Comparison of ENCODE assay signal across 19 cellular contexts in the genomic region with DNA sequence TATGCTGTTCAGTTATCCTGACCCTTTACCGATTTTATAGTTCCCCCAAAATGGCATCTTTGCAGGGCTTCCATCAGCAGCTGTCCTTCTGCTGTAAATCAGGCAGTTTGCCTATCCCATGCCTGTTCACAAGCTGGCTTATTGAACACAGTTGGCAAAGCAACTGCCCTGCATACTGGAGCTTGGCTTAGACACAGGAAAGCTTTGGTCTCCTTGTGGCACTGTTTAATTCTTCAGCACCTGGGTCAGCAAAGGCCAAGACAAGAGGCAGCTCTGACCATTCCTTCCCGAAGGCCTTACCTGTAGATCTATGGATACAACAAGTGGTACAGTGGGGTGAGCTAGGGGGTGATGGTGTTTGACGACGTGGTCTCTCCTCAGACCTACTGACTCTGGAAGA. TPM values are rescaled to one million over a fixed set of nuclear protein-coding genes. Genes with fewer than 3 reads are reported as not detected.
DNase-seq lines count a peak whose midpoint lies in the region; ATAC-seq and TF ChIP-seq lines count a peak whose summit lies in the region.
"Had no signal": no experiment of that assay in that cellular context is flagged by ENCODE, and none has a peak within 500 bp of the region (broad histone marks: within the 10 kb centered on the region; RNA-seq: fewer than 3 reads in every experiment).

No MANE protein-coding gene starts in this region.

- no peaks in the 10 kb centered on the region for H3K27me3 ChIP-seq in right atrium auricular region
- H3K27me3 ChIP-seq in sigmoid colon = no peaks in the 10 kb centered on the region
- H3K27me3 ChIP-seq: MG63, Peyer's patch had no signal

- H3K9me3 ChIP-seq in right atrium auricular region = peaks cover 0 to 9% of the 10 kb centered on the region in 2 donors
- peaks cover 0 to 3% (median 0%) of the 10 kb centered on the region in 4 donors for H3K9me3 ChIP-seq in sigmoid colon
- H3K9me3 ChIP-seq: Peyer's patch had no signal

- no peak for TF ChIP-seq EP300 in Ishikawa (IDR thresholded peaks at IDR 0.05; ENCODE audit: borderline replicate concordance)
- no peak for TF ChIP-seq EP300 in sigmoid colon (IDR thresholded peaks at IDR 0.05)

- no peak overlapping the region for H3K4me3 Mint-ChIP-seq in brain
- H3K4me3 Mint-ChIP-seq: IgD-negative memory B cell had no signal

- peaks cover 4% of the 10 kb centered on the region for H3K27me3 Mint-ChIP-seq in brain

- H3K27ac ChIP-seq in right atrium auricular region = peak overlapping the region in 1 of 2 donors; percentile 90
- H3K27ac ChIP-seq in sigmoid colon = peak overlapping the region in 3 of 4 donors; percentile 78 to 91 (median 85)
- H3K27ac ChIP-seq: C4-2B had no signal

- no peak for TF ChIP-seq RAD21 in Ishikawa (IDR thresholded peaks at IDR 0.05; ENCODE audit: low read depth)

- peaks cover 83% of the 10 kb centered on the region for H3K4me1 Mint-ChIP-seq in brain
- H3K4me1 Mint-ChIP-seq: IgD-negative memory B cell had no signal

- H3K36me3 ChIP-seq in right atrium auricular region (no peaks in the 10 kb centered on the region), sigmoid colon (no peaks in the 10 kb centered on the region)
- H3K36me3 ChIP-seq: MG63, Peyer's patch had no signal

- TF ChIP-seq CTCF in brain (conservative IDR thresholded peaks at IDR 0.05) (no peak), right atrium auricular region (IDR thresholded peaks at IDR 0.05) (no peak), sigmoid colon (IDR thresholded peaks at IDR 0.05) (no peak)

- H3K4me1 ChIP-seq in right atrium auricular region = peaks cover 0 to 72% of the 10 kb centered on the region in 2 donors
- H3K4me1 ChIP-seq in sigmoid colon = peaks cover 0 to 78% (median 70%) of the 10 kb centered on the region in 4 donors

- peak; percentile 38 for DNase-seq in right atrium auricular region (ENCODE audit: low spot score)
- peak; percentile 18 for DNase-seq in sigmoid colon
- no peak for DNase-seq in stimulated activated CD4-positive, alpha-beta T cell treated with anti-CD3 and anti-CD28 coated beads, Interleukin-4, amount 100 ng/mL, for 4 hours
- DNase-seq in NCI-H1694 (lab: John Stamatoyannopoulos, UW) = no peak
- DNase-seq: AML-193; DMS79; H7; Kasumi-1; MG63; NCI-H1048; NCI-H1436; NCI-H2029; NK-92 treated with Interleukin-12 subunit alpha and Interleukin-12 subunit beta, amount 100 ng/mL, for 24 hours; Peyer's patch had no signal

- intact Hi-C loops in sigmoid colon (cut with DNase I) = no loop called here

- no peak for ATAC-seq in GM18519 (IDR thresholded peaks at IDR 0.05; ENCODE audit: low FRiP score, unreplicated experiment)

- H3K4me3 ChIP-seq in right atrium auricular region (no peak overlapping the region), sigmoid colon (no peak overlapping the region)
- H3K4me3 ChIP-seq: MG63, Peyer's patch had no signal

- 94% methylated on average over 4 of the region's 4 CpGs for WGBS in sigmoid colon, 2 donors

- no peak for TF ChIP-seq POLR2A in sigmoid colon (IDR thresholded peaks at IDR 0.05)

- H3K36me3 Mint-ChIP-seq in brain = peaks cover 33% of the 10 kb centered on the region

- H3K9me3 Mint-ChIP-seq in brain = peaks cover 3 to 31% (median 21%) of the 10 kb centered on the region in 5 experiments

- peak overlapping the region in 4 of 5 experiments; percentile 26 to 85 (median 62) for H3K27ac Mint-ChIP-seq in brain
- H3K27ac Mint-ChIP-seq: IgD-negative memory B cell had no signal

TF ChIP-seq in Ishikawa, 13 proteins besides CTCF, POLR2A, EP300 and RAD21:
- TF ChIP-seq ZBTB7A (IDR thresholded peaks at IDR 0.05; ENCODE audit: low read depth) (no peak), EGR1 (IDR thresholded peaks at IDR 0.05) (no peak)
- TF ChIP-seq, protein P1, sequence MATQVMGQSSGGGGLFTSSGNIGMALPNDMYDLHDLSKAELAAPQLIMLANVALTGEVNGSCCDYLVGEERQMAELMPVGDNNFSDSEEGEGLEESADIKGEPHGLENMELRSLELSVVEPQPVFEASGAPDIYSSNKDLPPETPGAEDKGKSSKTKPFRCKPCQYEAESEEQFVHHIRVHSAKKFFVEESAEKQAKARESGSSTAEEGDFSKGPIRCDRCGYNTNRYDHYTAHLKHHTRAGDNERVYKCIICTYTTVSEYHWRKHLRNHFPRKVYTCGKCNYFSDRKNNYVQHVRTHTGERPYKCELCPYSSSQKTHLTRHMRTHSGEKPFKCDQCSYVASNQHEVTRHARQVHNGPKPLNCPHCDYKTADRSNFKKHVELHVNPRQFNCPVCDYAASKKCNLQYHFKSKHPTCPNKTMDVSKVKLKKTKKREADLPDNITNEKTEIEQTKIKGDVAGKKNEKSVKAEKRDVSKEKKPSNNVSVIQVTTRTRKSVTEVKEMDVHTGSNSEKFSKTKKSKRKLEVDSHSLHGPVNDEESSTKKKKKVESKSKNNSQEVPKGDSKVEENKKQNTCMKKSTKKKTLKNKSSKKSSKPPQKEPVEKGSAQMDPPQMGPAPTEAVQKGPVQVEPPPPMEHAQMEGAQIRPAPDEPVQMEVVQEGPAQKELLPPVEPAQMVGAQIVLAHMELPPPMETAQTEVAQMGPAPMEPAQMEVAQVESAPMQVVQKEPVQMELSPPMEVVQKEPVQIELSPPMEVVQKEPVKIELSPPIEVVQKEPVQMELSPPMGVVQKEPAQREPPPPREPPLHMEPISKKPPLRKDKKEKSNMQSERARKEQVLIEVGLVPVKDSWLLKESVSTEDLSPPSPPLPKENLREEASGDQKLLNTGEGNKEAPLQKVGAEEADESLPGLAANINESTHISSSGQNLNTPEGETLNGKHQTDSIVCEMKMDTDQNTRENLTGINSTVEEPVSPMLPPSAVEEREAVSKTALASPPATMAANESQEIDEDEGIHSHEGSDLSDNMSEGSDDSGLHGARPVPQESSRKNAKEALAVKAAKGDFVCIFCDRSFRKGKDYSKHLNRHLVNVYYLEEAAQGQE (IDR thresholded peaks at IDR 0.05; ENCODE audit: low read depth) = peak; percentile 22; the same call in 1 of the 2 replicates

RNA-seq across cellular contexts. Expression of a gene that starts 32.2 kb away (rescaled TPM):
- polyA plus RNA-seq in brain (ENCODE audit: insufficient read depth, low read depth, low replicate concordance) (3.3 TPM), sigmoid colon (1 to 10 TPM in 2 of 3 donors, under 1 TPM in 1; 0.23 to 8.0 (median 7.2) TPM)
- total RNA-seq in right atrium auricular region (10 to 100 TPM; 76.3 to 79.3 TPM), sigmoid colon (10 to 100 TPM; 13.8 to 75.3 (median 23.0) TPM)

Comparison
In these comparisons a context has a peak if more than half of its experiments do, and no peak if none do; other contexts are left out.
1. DNase-seq: peak in right atrium auricular region (single experiment) and sigmoid colon (single experiment); none in stimulated activated CD4-positive, alpha-beta T cell treated with anti-CD3 and anti-CD28 coated beads, Interleukin-4, amount 100 ng/mL, for 4 hours (0 of 2) and NCI-H1694 (single experiment).